ENCODE assay signal across 27 cellular contexts in genomic region chr20:62888910-62889309, GRCh38.
"Had no signal": no experiment of that assay in that cellular context is flagged by ENCODE, and none has a peak within 500 bp of the region (broad histone marks: within the 10 kb centered on the region; RNA-seq: fewer than 3 reads in every experiment).

No MANE protein-coding gene starts in this region.

- H3K27me3 ChIP-seq: SJCRH30 had no signal

- ATAC-seq: activated CD8-positive, alpha-beta T cell treated with anti-CD3 and anti-CD28 coated beads for 36 hours; activated naive CD8-positive, alpha-beta T cell treated with anti-CD3 and anti-CD28 coated beads, Interleukin-2, amount 50 U/mL, for 24 hours; K562 had no signal

- H3K4me3 ChIP-seq: K562, PC-9, SJCRH30, SK-N-MC had no signal

- H2AFZ ChIP-seq: PC-9 had no signal

- FAIRE-seq: bronchial epithelial cell, K562, RCC 7860 had no signal

- H3K9me3 ChIP-seq: SJCRH30 had no signal

- H3K27ac ChIP-seq: PC-9, SJCRH30, SK-N-MC had no signal

- DNase-seq: activated CD4-positive, alpha-beta T cell treated with anti-CD3 and anti-CD28 coated beads, Interleukin-2, amount 10 ng/mL, durations not matched to agents 24 days and 14 days; activated CD4-positive, alpha-beta T cell treated with anti-CD3 and anti-CD28 coated beads, Interleukin-2, amount 50 U/mL, for 4 hours; activated CD8-positive, alpha-beta T cell treated with anti-CD3 and anti-CD28 coated beads for 36 hours; activated gamma-delta T cell treated with Interleukin-2 at 50 U/mL for 16 hours; activated naive CD4-positive, alpha-beta T cell treated with anti-CD3 and anti-CD28 coated beads, Interleukin-2, amount 10 ng/mL, durations not matched to agents 7 days and 5 days; activated naive CD8-positive, alpha-beta T cell treated with anti-CD3 and anti-CD28 coated beads, Interleukin-2, amount 50 U/mL, for 24 hours; activated T-cell treated with anti-CD3 and anti-CD28 coated beads, Interleukin-2, amount 50 U/mL, for 1 hour; anterior cingulate cortex; central memory CD4-positive, alpha-beta T cell; Karpas-422; NCI-H1105; NCI-H1417 treated with DMSO at 0.1 percent for 48 hours; NCI-H187 treated with DMSO at 0.1 percent for 48 hours; NCI-H2081 treated with DMSO at 0.1 percent for 48 hours; NCI-H226; NCI-H446 treated with DMSO at 0.1 percent for 48 hours; NCI-H524; NCI-H69; NK-92 treated with Interleukin-12 subunit alpha and Interleukin-12 subunit beta, amount 100 ng/mL, for 24 hours; PC-9; SHP77; SJCRH30; T1000 had no signal

- H3K4me2 ChIP-seq: PC-9 had no signal
